ENCODE assay signal across 18 cellular contexts in the genomic region with DNA sequence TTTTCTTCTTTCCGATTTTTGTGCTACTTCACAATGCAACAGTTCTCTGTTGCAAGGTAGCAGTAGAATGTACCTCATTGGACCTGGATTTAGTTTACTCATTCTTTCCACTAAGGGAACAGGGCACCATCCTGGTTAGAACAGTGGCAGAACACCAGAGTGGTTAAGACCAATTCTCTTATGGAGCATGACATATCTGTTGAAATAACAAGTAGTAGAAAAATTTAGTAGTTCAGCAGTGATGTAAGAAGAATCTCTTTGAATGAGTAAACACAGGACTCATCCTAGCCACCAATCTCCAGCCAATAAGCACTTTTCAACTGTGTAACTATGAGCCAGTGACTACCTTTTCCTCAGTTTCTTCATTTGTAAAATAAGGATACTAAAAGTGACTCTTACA. TPM values are rescaled to one million over a fixed set of nuclear protein-coding genes. Genes with fewer than 3 reads are reported as not detected.
DNase-seq lines count a peak whose midpoint lies in the region; ATAC-seq, FAIRE-seq and TF ChIP-seq lines count a peak whose summit lies in the region.
"Had no signal": no experiment of that assay in that cellular context is flagged by ENCODE, and none has a peak within 500 bp of the region (broad histone marks: within the 10 kb centered on the region; RNA-seq: fewer than 3 reads in every experiment).

No MANE protein-coding gene starts in this region.

- TF ChIP-seq CTCF in bronchial epithelial cell (IDR thresholded peaks at IDR 0.05; ENCODE audit: insufficient read depth, low read length, severe bottlenecking) (no peak), omental fat pad (IDR thresholded peaks at IDR 0.05) (no peak), upper lobe of right lung (IDR thresholded peaks at IDR 0.05) (no peak)

- ATAC-seq in omental fat pad (ENCODE audit: low FRiP score) (peak; percentile 55), GM18520 (IDR thresholded peaks at IDR 0.05; ENCODE audit: unreplicated experiment) (no peak), upper lobe of right lung (no peak)
- ATAC-seq: naive thymus-derived CD8-positive, alpha-beta T cell had no signal

- intact Hi-C loops in upper lobe of right lung (cut with DNase I) = no loop called here

- H3K27ac ChIP-seq in upper lobe of right lung = no peak overlapping the region
- H3K27ac ChIP-seq: upper lobe of left lung had no signal

- no peaks in the 10 kb centered on the region for H3K9me3 ChIP-seq in upper lobe of right lung
- H3K9me3 ChIP-seq: upper lobe of left lung had no signal

- no peaks in the 10 kb centered on the region for H3K27me3 ChIP-seq in bronchial epithelial cell (ENCODE audit: control insufficient read depth, insufficient read depth, low read length)
- no peaks in the 10 kb centered on the region for H3K27me3 ChIP-seq in upper lobe of right lung
- H3K27me3 ChIP-seq: upper lobe of left lung had no signal

- no peaks in the 10 kb centered on the region for H3K36me3 ChIP-seq in bronchial epithelial cell (ENCODE audit: control insufficient read depth, insufficient read depth, low read length)
- H3K36me3 ChIP-seq in upper lobe of right lung = no peaks in the 10 kb centered on the region
- H3K36me3 ChIP-seq: upper lobe of left lung had no signal

- DNase-seq in SIG-M5 treated with dmso at 0.1 percent for 504 hours (lab: John Stamatoyannopoulos, UW; ENCODE audit: unreplicated experiment) (peak; percentile 10), SIG-M5 (lab: John Stamatoyannopoulos, UW) (no peak), LHCN-M2 (ENCODE audit: low read depth) (peak; percentile 45), bronchial epithelial cell (ENCODE audit: low read depth) (peak; percentile 64), omental fat pad (ENCODE audit: low spot score) (no peak), upper lobe of right lung (no peak)
- no peak for DNase-seq in stimulated activated CD4-positive, alpha-beta T cell treated with anti-CD3 and anti-CD28 coated beads, Interleukin-4, amount 100 ng/mL, for 4 hours
- DNase-seq: 8988T; foreskin melanocyte; naive thymus-derived CD8-positive, alpha-beta T cell; NCI-H1048; upper lobe of left lung had no signal

- FAIRE-seq in bronchial epithelial cell (lab: Jason Lieb, UNC) = no peak
- FAIRE-seq: D721Med, H1, islet of Langerhans had no signal

- H3K4me1 ChIP-seq in upper lobe of right lung = peaks cover 11% of the 10 kb centered on the region

- H3K4me3 ChIP-seq in bronchial epithelial cell (ENCODE audit: low read depth, low read length) (no peak overlapping the region), upper lobe of right lung (no peak overlapping the region)
- H3K4me3 ChIP-seq: upper lobe of left lung had no signal

RNA-seq across cellular contexts. Expression of gene ANKRD22, which starts 2.4 kb away (rescaled TPM):
- 0.38 and 0.46 TPM in 2 replicates for total RNA-seq in LHCN-M2 (2014; rRNA removed)
- polyA plus RNA-seq in LHCN-M2 (2012) = not detected
- 5.3 and 17.7 TPM in 2 replicates for total RNA-seq in bronchial epithelial cell
- under 1 TPM in 1 of 4 donors, not detected in 3; 0.63 TPM for total RNA-seq in omental fat pad
- 2.3 TPM for total RNA-seq in upper lobe of right lung
- total RNA-seq: chondrocyte, H1 had no signal

RNA-seq across cellular contexts. Expression of gene STAMBPL1, which starts 30.8 kb away (rescaled TPM):
- total RNA-seq in LHCN-M2 (2014; rRNA removed) = 57.1 and 69.0 TPM in 2 replicates
- 9.3 TPM for polyA plus RNA-seq in LHCN-M2 (2012)
- 1.7 and 2.6 TPM in 2 replicates for total RNA-seq in bronchial epithelial cell
- total RNA-seq in omental fat pad = 10 to 100 TPM; 14.4 to 25.1 (median 16.2) TPM
- 6.8 TPM for total RNA-seq in upper lobe of right lung

RNA-seq across cellular contexts. Expression of gene LIPM, which starts 46.7 kb away (rescaled TPM):
- not detected in 2 replicates for total RNA-seq in LHCN-M2 (2014; rRNA removed)
- polyA plus RNA-seq in LHCN-M2 (2012) = not detected
- total RNA-seq in bronchial epithelial cell = not detected in 2 replicates
- not detected for total RNA-seq in omental fat pad
- not detected for total RNA-seq in upper lobe of right lung
- total RNA-seq: chondrocyte; H1; naive thymus-derived CD8-positive, alpha-beta T cell; NCI-H460; upper lobe of left lung had no signal
- polyA plus RNA-seq: H1; naive thymus-derived CD8-positive, alpha-beta T cell had no signal

Comparison
In these comparisons a context has a peak if more than half of its experiments do, and no peak if none do; other contexts are left out.
1. DNase-seq: peak in SIG-M5 treated with dmso at 0.1 percent for 504 hours (single experiment), LHCN-M2 (single experiment) and bronchial epithelial cell (single experiment); none in SIG-M5 (single experiment), omental fat pad (single experiment), stimulated activated CD4-positive, alpha-beta T cell treated with anti-CD3 and anti-CD28 coated beads, Interleukin-4, amount 100 ng/mL, for 4 hours (0 of 2) and upper lobe of right lung (single experiment).